Comparison of ENCODE assay signal across 20 cellular contexts in genomic region chr2:27980242-27980641, GRCh38.
DNase-seq lines count a peak whose midpoint lies in the region; ATAC-seq and TF ChIP-seq lines count a peak whose summit lies in the region.
"Had no signal": no experiment of that assay in that cellular context is flagged by ENCODE, and none has a peak within 500 bp of the region (broad histone marks: within the 10 kb centered on the region; RNA-seq: fewer than 3 reads in every experiment).

No MANE protein-coding gene starts in this region.

- TF ChIP-seq CTCF in Loucy (conservative IDR thresholded peaks at IDR 0.05; ENCODE audit: low read length), result no peak
- no peak for TF ChIP-seq CTCF in nephron (IDR thresholded peaks at IDR 0.05; ENCODE audit: unreplicated experiment in 3 of 3)
- TF ChIP-seq CTCF in RWPE1 (conservative IDR thresholded peaks at IDR 0.05; ENCODE audit: low read depth), result no peak

- CTCF ChIA-PET in RWPE1 (lab: Yijun Ruan, JAX), result no interaction called here

- peak overlapping the region; percentile 52 to 56 for H3K4me3 Mint-ChIP-seq in activated T-cell treated with anti-CD3 and anti-CD28 coated beads, Interleukin-2, amount 50 U/mL, for 72 hours
- no peak overlapping the region for H3K4me3 Mint-ChIP-seq in activated T-cell treated with anti-CD3 and anti-CD28 coated beads, Interleukin-2, amount 50 U/mL, for 4 hours
- no peak overlapping the region for H3K4me3 Mint-ChIP-seq in T-helper 2 cell treated with Interferon-gamma antibody and Interleukin-4, amounts not matched to agents 5 μg/mL and 100 μg/mL, for 36 hours
- no peak overlapping the region for H3K4me3 Mint-ChIP-seq in nephron
- H3K4me3 Mint-ChIP-seq: CD8-positive, alpha-beta T cell; endodermal cell had no signal

- ATAC-seq in activated T-cell treated with anti-CD3 and anti-CD28 coated beads, Interleukin-2, amount 50 U/mL, for 72 hours (replicated peaks in 1 of 2), result no peak
- ATAC-seq in activated T-cell treated with anti-CD3 and anti-CD28 coated beads, Interleukin-2, amount 50 U/mL, for 4 hours, result no peak
- ATAC-seq in HG03025 (IDR thresholded peaks at IDR 0.05; ENCODE audit: low FRiP score, unreplicated experiment), result no peak
- ATAC-seq: CD8-positive, alpha-beta T cell; heart right ventricle; lower lobe of right lung; Right ventricle myocardium inferior had no signal

- H4K20me1 ChIP-seq in Loucy (ENCODE audit: insufficient read depth, low read length, poor library complexity, severe bottlenecking), result no peaks in the 10 kb centered on the region

- no peak overlapping the region for H3K4me3 ChIP-seq in Loucy (ENCODE audit: low read length, poor library complexity, severe bottlenecking)
- H3K4me3 ChIP-seq: heart right ventricle, lower lobe of right lung, skin epidermis had no signal

- peaks cover 3 to 4% of the 10 kb centered on the region in 2 donors for H3K9me3 Mint-ChIP-seq in activated T-cell treated with anti-CD3 and anti-CD28 coated beads, Interleukin-2, amount 50 U/mL, for 72 hours
- H3K9me3 Mint-ChIP-seq in activated T-cell treated with anti-CD3 and anti-CD28 coated beads, Interleukin-2, amount 50 U/mL, for 4 hours, result peaks cover 7% of the 10 kb centered on the region
- peaks cover 26% of the 10 kb centered on the region for H3K9me3 Mint-ChIP-seq in T-helper 2 cell treated with Interferon-gamma antibody and Interleukin-4, amounts not matched to agents 5 μg/mL and 100 μg/mL, for 36 hours
- peaks cover 6% of the 10 kb centered on the region for H3K9me3 Mint-ChIP-seq in nephron
- H3K9me3 Mint-ChIP-seq: endodermal cell had no signal

- H3K79me2 ChIP-seq in Loucy (ENCODE audit: insufficient read depth, low read length), result peaks cover 4% of the 10 kb centered on the region; the same call in 1 of the 2 replicates

- peaks cover 10% of the 10 kb centered on the region for H3K4me1 ChIP-seq in Loucy (ENCODE audit: insufficient read depth, low read length, poor library complexity, severe bottlenecking)
- H3K4me1 ChIP-seq: lower lobe of right lung had no signal

- peaks cover 13 to 20% of the 10 kb centered on the region in 2 donors for H3K36me3 Mint-ChIP-seq in activated T-cell treated with anti-CD3 and anti-CD28 coated beads, Interleukin-2, amount 50 U/mL, for 72 hours (ENCODE audit: insufficient read depth in 2 of 2)
- H3K36me3 Mint-ChIP-seq in activated T-cell treated with anti-CD3 and anti-CD28 coated beads, Interleukin-2, amount 50 U/mL, for 4 hours (ENCODE audit: insufficient read depth), result peaks cover 2% of the 10 kb centered on the region
- peaks cover 31% of the 10 kb centered on the region for H3K36me3 Mint-ChIP-seq in T-helper 2 cell treated with Interferon-gamma antibody and Interleukin-4, amounts not matched to agents 5 μg/mL and 100 μg/mL, for 36 hours (ENCODE audit: low read depth)
- peaks cover 5% of the 10 kb centered on the region for H3K36me3 Mint-ChIP-seq in nephron (ENCODE audit: low read depth)

- H3K27me3 Mint-ChIP-seq in activated T-cell treated with anti-CD3 and anti-CD28 coated beads, Interleukin-2, amount 50 U/mL, for 72 hours (ENCODE audit: low read depth), result no peaks in the 10 kb centered on the region
- H3K27me3 Mint-ChIP-seq in activated T-cell treated with anti-CD3 and anti-CD28 coated beads, Interleukin-2, amount 50 U/mL, for 4 hours (ENCODE audit: low read depth), result no peaks in the 10 kb centered on the region
- no peaks in the 10 kb centered on the region for H3K27me3 Mint-ChIP-seq in T-helper 2 cell treated with Interferon-gamma antibody and Interleukin-4, amounts not matched to agents 5 μg/mL and 100 μg/mL, for 36 hours (ENCODE audit: low read depth)
- H3K27me3 Mint-ChIP-seq in nephron (ENCODE audit: low read depth), result no peaks in the 10 kb centered on the region
- H3K27me3 Mint-ChIP-seq: progenitor cell of endocrine pancreas had no signal

- H3K27ac Mint-ChIP-seq in activated T-cell treated with anti-CD3 and anti-CD28 coated beads, Interleukin-2, amount 50 U/mL, for 72 hours, result no peak overlapping the region
- peak overlapping the region; percentile 9 for H3K27ac Mint-ChIP-seq in T-helper 2 cell treated with Interferon-gamma antibody and Interleukin-4, amounts not matched to agents 5 μg/mL and 100 μg/mL, for 36 hours
- H3K27ac Mint-ChIP-seq in nephron, result peak overlapping the region; percentile 7 to 22 (median 16)
- H3K27ac Mint-ChIP-seq: CD8-positive, alpha-beta T cell; endodermal cell; progenitor cell of endocrine pancreas had no signal

- no peak for DNase-seq in activated T-cell treated with anti-CD3 and anti-CD28 coated beads, Interleukin-2, amount 50 U/mL, for 72 hours
- DNase-seq in activated T-cell treated with anti-CD3 and anti-CD28 coated beads, Interleukin-2, amount 50 U/mL, for 4 hours, result no peak
- no peak for DNase-seq in T-helper 2 cell treated with Interferon-gamma antibody and Interleukin-4, amounts not matched to agents 5 μg/mL and 100 μg/mL, for 36 hours (ENCODE audit: low spot score)
- DNase-seq in iPS-NIHi11 (ENCODE audit: low spot score), result no peak
- no peak for DNase-seq in RWPE1 (ENCODE audit: low spot score)
- DNase-seq: activated effector memory CD4-positive, alpha-beta T cell treated with anti-CD3 and anti-CD28 coated beads, Interleukin-2, amount 50 U/mL, for 16 hours; amygdala; CD8-positive, alpha-beta T cell; DMS79 treated with DMSO at 0.1 percent for 48 hours; endodermal cell; heart right ventricle; lower lobe of right lung; NCI-H1105; stimulated activated CD4-positive, alpha-beta T cell treated with anti-CD3 and anti-CD28 coated beads, Interleukin-4, amount 100 ng/mL, for 1 hour had no signal

- no peaks in the 10 kb centered on the region; the same call in 1 of the 2 replicates for H3F3A ChIP-seq in Loucy (ENCODE audit: low read depth)

- POLR2A ChIA-PET in RWPE1 (lab: Yijun Ruan, JAX; ENCODE audit: low non-redundant PET), result interaction anchor here (0.6 kb wide), 1 partner anchor 180 kb away, joined by 3 read pairs; no protein-coding TSS in a partner anchor

- no peaks in the 10 kb centered on the region for H3K27me3 ChIP-seq in Loucy (ENCODE audit: insufficient read depth, low read length, poor library complexity, severe bottlenecking)
- H3K27me3 ChIP-seq: heart right ventricle had no signal

- H3K27ac ChIP-seq in RWPE1, result no peak overlapping the region
- H3K27ac ChIP-seq: heart right ventricle, lower lobe of right lung had no signal

- H3K9ac ChIP-seq in Loucy (ENCODE audit: low read depth, low read length, poor library complexity, severe bottlenecking), result no peak overlapping the region

- no peaks in the 10 kb centered on the region for H3K9me2 ChIP-seq in Loucy (replicated peaks; ENCODE audit: low read depth, low read length)

- H2AFZ ChIP-seq in Loucy (ENCODE audit: low read length), result no peak overlapping the region

- H3K4me2 ChIP-seq in Loucy (ENCODE audit: low read depth, low read length, poor library complexity, severe bottlenecking), result peak overlapping the region; percentile 28

- H3K9me3 ChIP-seq in Loucy (ENCODE audit: insufficient read depth, low read depth, low read length), result peaks cover 13% of the 10 kb centered on the region; the same call in 1 of the 2 replicates

- H3K36me3 ChIP-seq in Loucy (ENCODE audit: insufficient read depth, low read length), result no peaks in the 10 kb centered on the region
- H3K36me3 ChIP-seq: heart right ventricle, lower lobe of right lung had no signal

- peaks cover 53% of the 10 kb centered on the region for H3K4me1 Mint-ChIP-seq in activated T-cell treated with anti-CD3 and anti-CD28 coated beads, Interleukin-2, amount 50 U/mL, for 72 hours (ENCODE audit: low read depth)
- H3K4me1 Mint-ChIP-seq in activated T-cell treated with anti-CD3 and anti-CD28 coated beads, Interleukin-2, amount 50 U/mL, for 4 hours (ENCODE audit: low read depth), result peaks cover 24% of the 10 kb centered on the region
- H3K4me1 Mint-ChIP-seq in T-helper 2 cell treated with Interferon-gamma antibody and Interleukin-4, amounts not matched to agents 5 μg/mL and 100 μg/mL, for 36 hours (ENCODE audit: low read depth), result peaks cover 27% of the 10 kb centered on the region
- H3K4me1 Mint-ChIP-seq in nephron, result peaks cover 6% of the 10 kb centered on the region
- H3K4me1 Mint-ChIP-seq: endodermal cell had no signal

Comparison
In these comparisons a context has a peak if more than half of its experiments do, and no peak if none do; other contexts are left out.
1. H3K4me3 Mint-ChIP-seq: peak in activated T-cell treated with anti-CD3 and anti-CD28 coated beads, Interleukin-2, amount 50 U/mL, for 72 hours (2 of 2); none in activated T-cell treated with anti-CD3 and anti-CD28 coated beads, Interleukin-2, amount 50 U/mL, for 4 hours (single experiment), T-helper 2 cell treated with Interferon-gamma antibody and Interleukin-4, amounts not matched to agents 5 μg/mL and 100 μg/mL, for 36 hours (single experiment) and nephron (0 of 3).